Comparison of ENCODE assay signal across 10 cellular contexts in genomic region chr19:37977992-37978391, GRCh38.
DNase-seq lines count a peak whose midpoint lies in the region; FAIRE-seq and TF ChIP-seq lines count a peak whose summit lies in the region.
"Had no signal": no experiment of that assay in that cellular context is flagged by ENCODE, and none has a peak within 500 bp of the region (broad histone marks: within the 10 kb centered on the region; RNA-seq: fewer than 3 reads in every experiment).

No MANE protein-coding gene starts in this region.

- H3K9me3 Mint-ChIP-seq in HFFc6 (no peaks in the 10 kb centered on the region), astrocyte (ENCODE audit: unreplicated experiment) (peaks cover 2% of the 10 kb centered on the region)

- H4K20me1 ChIP-seq in astrocyte (ENCODE audit: insufficient read depth, low read length), result no peaks in the 10 kb centered on the region

- H3K4me1 ChIP-seq in astrocyte (ENCODE audit: insufficient read depth, low read length), result peaks cover 16% of the 10 kb centered on the region

- peak overlapping the region; percentile 89 for H3K27ac Mint-ChIP-seq in HFFc6
- peak overlapping the region; percentile 79 for H3K27ac Mint-ChIP-seq in astrocyte (ENCODE audit: unreplicated experiment)

- H3K27me3 Mint-ChIP-seq in HFFc6 (ENCODE audit: insufficient read depth), result no peaks in the 10 kb centered on the region; the same call in 1 of the 2 replicates
- H3K27me3 Mint-ChIP-seq in astrocyte (ENCODE audit: low read depth, unreplicated experiment), result no peaks in the 10 kb centered on the region

- H3K4me3 ChIP-seq in astrocyte (ENCODE audit: insufficient read depth, low read depth, low read length) (no peak overlapping the region), coronary artery (no peak overlapping the region)
- H3K4me3 ChIP-seq: lung had no signal

- FAIRE-seq in astrocyte (lab: Jason Lieb, UNC), result no peak

- no peaks in the 10 kb centered on the region for H3K9me3 ChIP-seq in astrocyte (ENCODE audit: insufficient read depth, low read depth, low read length)

- peak; percentile 29 for DNase-seq in HFFc6
- peak; percentile 98 for DNase-seq in astrocyte (ENCODE audit: low read depth)
- DNase-seq in iris pigment epithelial cell (ENCODE audit: low read depth), result peak; percentile 93
- peak in 29 of 49 donors; percentile 9 to 83 (median 44) for DNase-seq in substantia nigra (lab: John Stamatoyannopoulos, UW)
- no peak for DNase-seq in coronary artery (ENCODE audit: low spot score)
- DNase-seq in DMS53 treated with DMSO at 0.1 percent for 48 hours (lab: John Stamatoyannopoulos, UW; ENCODE audit: unreplicated experiment), result no peak
- no peak for DNase-seq in NCI-H748 treated with DMSO at 0.1 percent for 48 hours (lab: John Stamatoyannopoulos, UW)
- no peak for DNase-seq in stimulated activated CD4-positive, alpha-beta T cell treated with anti-CD3 and anti-CD28 coated beads, Interleukin-15, amount 100 ng/mL, for 24 hours
- DNase-seq: NCI-H774 had no signal

- peaks cover 40% of the 10 kb centered on the region for H3K4me1 Mint-ChIP-seq in HFFc6 (ENCODE audit: low read depth)
- peaks cover 27% of the 10 kb centered on the region for H3K4me1 Mint-ChIP-seq in astrocyte (ENCODE audit: low read depth, unreplicated experiment)

- H3K27ac ChIP-seq in astrocyte (ENCODE audit: low read depth, low read length) (peak overlapping the region; percentile 95), substantia nigra (ENCODE audit: low read depth, low read length, poor library complexity, severe bottlenecking) (peak overlapping the region; percentile 56), coronary artery (no peak overlapping the region)

- H3K9ac ChIP-seq in astrocyte (ENCODE audit: low read length), result peak overlapping the region; percentile 73

- TF ChIP-seq CTCF in HFFc6 (IDR thresholded peaks at IDR 0.05), result no peak
- no peak for TF ChIP-seq CTCF in astrocyte (IDR thresholded peaks at IDR 0.05; ENCODE audit: insufficient read depth, low read depth, low read length)
- no peak for TF ChIP-seq CTCF in coronary artery (IDR thresholded peaks at IDR 0.05)

- H3K36me3 Mint-ChIP-seq in HFFc6 (ENCODE audit: low read depth) (peaks cover 21% of the 10 kb centered on the region), astrocyte (ENCODE audit: low read depth, unreplicated experiment) (peaks cover 9% of the 10 kb centered on the region)

- no peaks in the 10 kb centered on the region for H3K27me3 ChIP-seq in astrocyte (ENCODE audit: insufficient read depth, low read length)

- H3K4me3 Mint-ChIP-seq in HFFc6 (no peak overlapping the region), astrocyte (ENCODE audit: unreplicated experiment) (no peak overlapping the region)

- no peak overlapping the region for H2AFZ ChIP-seq in astrocyte (ENCODE audit: low read depth, low read length)

- H3K4me2 ChIP-seq in astrocyte (ENCODE audit: low read length), result peak overlapping the region; percentile 48

- H3K79me2 ChIP-seq in astrocyte (ENCODE audit: insufficient read depth, low read length), result peaks cover 89% of the 10 kb centered on the region

- H3K36me3 ChIP-seq in astrocyte (ENCODE audit: insufficient read depth, low read length), result no peaks in the 10 kb centered on the region

Comparison
In these comparisons a context has a peak if more than half of its experiments do, and no peak if none do; other contexts are left out.
1. DNase-seq: peak in HFFc6 (single experiment), astrocyte (single experiment), iris pigment epithelial cell (single experiment) and substantia nigra (29 of 49); none in coronary artery (single experiment), DMS53 treated with DMSO at 0.1 percent for 48 hours (single experiment), NCI-H748 treated with DMSO at 0.1 percent for 48 hours (single experiment) and stimulated activated CD4-positive, alpha-beta T cell treated with anti-CD3 and anti-CD28 coated beads, Interleukin-15, amount 100 ng/mL, for 24 hours (single experiment).
2. H3K27ac ChIP-seq: peak in astrocyte (single experiment) and substantia nigra (single experiment); none in coronary artery (0 of 2).